In the genomic region with DNA sequence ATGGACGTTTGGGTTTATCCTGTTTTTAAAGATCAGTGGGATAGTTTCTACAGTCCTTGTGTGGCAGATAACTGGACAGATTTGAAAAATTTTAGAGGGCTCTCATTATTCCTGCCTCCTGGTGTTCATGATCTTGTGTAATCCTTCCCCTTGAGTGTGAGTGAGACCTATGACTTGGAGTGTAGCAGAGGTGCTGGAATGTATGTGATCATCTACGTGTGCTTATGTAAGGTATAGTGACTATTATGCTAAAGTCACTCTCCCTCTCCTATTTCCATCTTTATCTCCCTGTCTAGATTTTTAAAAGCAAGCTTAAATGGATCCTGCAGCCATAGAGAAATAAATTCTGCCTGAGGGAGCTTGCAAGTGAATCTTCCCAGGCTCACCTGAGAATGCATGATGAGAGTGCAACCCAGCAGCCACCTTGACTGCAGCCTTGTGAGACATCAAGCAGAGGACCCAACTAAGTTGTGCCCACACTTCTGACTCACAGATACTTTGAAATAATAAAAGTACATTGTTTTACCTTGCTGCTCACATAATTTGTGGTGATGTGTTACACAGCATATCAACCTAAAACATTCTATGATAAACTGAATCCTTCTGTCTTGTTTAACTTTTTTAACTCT, we compare ENCODE assay signal across 18 cellular contexts. TPM values are rescaled to one million over a fixed set of nuclear protein-coding genes. Genes with fewer than 3 reads are reported as not detected.
DNase-seq lines count a peak whose midpoint lies in the region; ATAC-seq, FAIRE-seq and TF ChIP-seq lines count a peak whose summit lies in the region.
"Had no signal": no experiment of that assay in that cellular context is flagged by ENCODE, and none has a peak within 500 bp of the region (broad histone marks: within the 10 kb centered on the region; RNA-seq: fewer than 3 reads in every experiment).

No MANE protein-coding gene starts in this region.

- intact Hi-C loops in kidney (cut with DNase I) = no loop called here

- H3K27ac ChIP-seq in RWPE2 (ENCODE audit: poor library complexity, severe bottlenecking) (peak overlapping the region; percentile 16), esophagus (ENCODE audit: low read depth in 2 of 2, low read length in 1 of 2) (peak overlapping the region; percentile 42 to 45), kidney (ENCODE audit: low read depth in 2 of 2, low read length in 2 of 2) (peak overlapping the region; percentile 73 to 75)
- H3K27ac ChIP-seq: A549, GM23248, HL-60 had no signal

- H3K36me3 ChIP-seq in RWPE2 (ENCODE audit: low read depth) = no peaks in the 10 kb centered on the region
- no peaks in the 10 kb centered on the region for H3K36me3 ChIP-seq in esophagus (ENCODE audit: control insufficient read depth in 2 of 2, insufficient read depth in 2 of 2, low read length in 1 of 2)
- no peaks in the 10 kb centered on the region for H3K36me3 ChIP-seq in kidney (ENCODE audit: control insufficient read depth in 1 of 2, insufficient read depth in 2 of 2, low read length in 2 of 2)

- H3K27me3 ChIP-seq in RWPE2 (ENCODE audit: insufficient read depth, poor library complexity, severe bottlenecking) = no peaks in the 10 kb centered on the region
- H3K27me3 ChIP-seq in esophagus (ENCODE audit: control insufficient read depth in 1 of 2, insufficient read depth in 2 of 2, low read length in 2 of 2) = no peaks in the 10 kb centered on the region

- H3K9me3 Mint-ChIP-seq in type B pancreatic cell = no peaks in the 10 kb centered on the region
- H3K9me3 Mint-ChIP-seq: CD8-positive, alpha-beta memory T cell had no signal

- peak overlapping the region; percentile 92 for H3K27ac Mint-ChIP-seq in type B pancreatic cell
- H3K27ac Mint-ChIP-seq: CD8-positive, alpha-beta memory T cell had no signal

- TF ChIP-seq CTCF in RWPE2 (IDR thresholded peaks at IDR 0.05; ENCODE audit: poor library complexity, severe bottlenecking) (no peak), kidney (IDR thresholded peaks at IDR 0.05; ENCODE audit: borderline replicate concordance, extremely low read depth, insufficient read depth) (no peak), type B pancreatic cell (conservative IDR thresholded peaks at IDR 0.05) (no peak)

- H3K9ac ChIP-seq in kidney (ENCODE audit: low read length in 2 of 2) = no peak overlapping the region
- H3K9ac ChIP-seq: GM23248 had no signal

- H3K4me3 Mint-ChIP-seq in type B pancreatic cell = no peak overlapping the region
- H3K4me3 Mint-ChIP-seq: CD8-positive, alpha-beta memory T cell had no signal

- H3K4me3 ChIP-seq in RWPE2 (ENCODE audit: severe bottlenecking) (no peak overlapping the region), esophagus (ENCODE audit: low read depth in 1 of 2, low read length in 2 of 2) (no peak overlapping the region), kidney (ENCODE audit: low read length in 2 of 2) (no peak overlapping the region)
- H3K4me3 ChIP-seq: A549, GM23248, K562 had no signal

- 64 to 68% methylated on average over 2 of the region's 2 CpGs for WGBS in esophagus, 2 donors

- H3K36me3 Mint-ChIP-seq in type B pancreatic cell = no peaks in the 10 kb centered on the region
- H3K36me3 Mint-ChIP-seq: CD8-positive, alpha-beta memory T cell had no signal

- peaks cover 5% of the 10 kb centered on the region for H3K27me3 Mint-ChIP-seq in type B pancreatic cell

- no peak for FAIRE-seq in kidney (lab: Jason Lieb, UNC)
- FAIRE-seq: A549, GM18507, H54, K562 had no signal

- H3K9me3 ChIP-seq in RWPE2 (ENCODE audit: severe bottlenecking) (no peaks in the 10 kb centered on the region), esophagus (ENCODE audit: control insufficient read depth in 2 of 2, insufficient read depth in 1 of 2, low read depth in 1 of 2, low read length in 1 of 2) (no peaks in the 10 kb centered on the region), kidney (ENCODE audit: control insufficient read depth in 1 of 2, low read length in 2 of 2) (no peaks in the 10 kb centered on the region)
- H3K9me3 ChIP-seq: A549 had no signal

- DNase-seq in RWPE2 (ENCODE audit: low spot score) (no peak), kidney (no peak), type B pancreatic cell (ENCODE audit: extremely low spot score, unreplicated experiment) (no peak), AG20443 (ENCODE audit: low spot score) (no peak)
- DNase-seq: CD8-positive, alpha-beta memory T cell; GM23248 had no signal

- H3K4me1 ChIP-seq in RWPE2 (ENCODE audit: insufficient read depth, poor library complexity, severe bottlenecking) (peaks cover 12% of the 10 kb centered on the region), esophagus (ENCODE audit: control insufficient read depth in 2 of 2, insufficient read depth in 2 of 2, low read length in 1 of 2) (no peaks in the 10 kb centered on the region), kidney (ENCODE audit: control insufficient read depth in 1 of 2, insufficient read depth in 1 of 2, low read depth in 1 of 2, low read length in 2 of 2) (no peaks in the 10 kb centered on the region)

- no peak for ATAC-seq in RWPE2 (ENCODE audit: low read depth)
- ATAC-seq in GM21717 (IDR thresholded peaks at IDR 0.05; ENCODE audit: unreplicated experiment) = no peak
- no peak for ATAC-seq in HG03439 (IDR thresholded peaks at IDR 0.05; ENCODE audit: unreplicated experiment)
- ATAC-seq in HG02763 (IDR thresholded peaks at IDR 0.05; ENCODE audit: unreplicated experiment) = no peak
- ATAC-seq: A549, HCT116, K562 had no signal

- peaks cover 4% of the 10 kb centered on the region for H3K4me1 Mint-ChIP-seq in type B pancreatic cell (ENCODE audit: unreplicated experiment)
- H3K4me1 Mint-ChIP-seq: CD8-positive, alpha-beta memory T cell had no signal

RNA-seq across cellular contexts. Expression of a gene that starts 3.2 kb away (rescaled TPM):
- polyA plus RNA-seq in esophagus = under 1 TPM; 0.14 to 0.20 TPM
- total RNA-seq in kidney = 6.7 TPM
- polyA plus RNA-seq in kidney (ENCODE audit: insufficient read depth, low read depth, low replicate concordance) = 11.5 TPM
- 0.19 and 2.8 TPM in 2 replicates for total RNA-seq in type B pancreatic cell (ENCODE audit: low replicate concordance)
- total RNA-seq: K562 had no signal
- polyA plus RNA-seq: CD8-positive, alpha-beta memory T cell; K562 had no signal

RNA-seq across cellular contexts. Expression of a gene that starts 3.7 kb away (rescaled TPM):
- polyA plus RNA-seq in esophagus (under 1 TPM; 0.04 TPM), kidney (ENCODE audit: insufficient read depth, low read depth, low replicate concordance) (292 TPM)
- total RNA-seq in kidney (25.7 TPM), type B pancreatic cell (ENCODE audit: low replicate concordance) (0.68 and 3.4 TPM in 2 replicates)
- total RNA-seq: CD8-positive, alpha-beta memory T cell; K562 had no signal
- polyA plus RNA-seq: CD8-positive, alpha-beta memory T cell; K562 had no signal

RNA-seq across cellular contexts. Expression of a gene that starts 37.6 kb away (rescaled TPM):
- polyA plus RNA-seq in esophagus = 10 to 100 TPM; 15.0 to 25.3 TPM
- 142 TPM for total RNA-seq in kidney
- 454 TPM for polyA plus RNA-seq in kidney (ENCODE audit: insufficient read depth, low read depth, low replicate concordance)
- total RNA-seq in type B pancreatic cell (ENCODE audit: low replicate concordance) = 43.5 and 252 TPM in 2 replicates

RNA-seq across cellular contexts. Expression of a gene that starts 45.1 kb away (rescaled TPM):
- 1 to 10 TPM; 4.6 to 7.3 TPM for polyA plus RNA-seq in esophagus
- 20.0 TPM for total RNA-seq in kidney
- 0.43 TPM for polyA plus RNA-seq in kidney (ENCODE audit: insufficient read depth, low read depth, low replicate concordance)
- 1.8 and 16.2 TPM in 2 replicates for total RNA-seq in type B pancreatic cell (ENCODE audit: low replicate concordance)
- total RNA-seq: GM23248 had no signal
- polyA plus RNA-seq: A549; AG04450; BJ; CD8-positive, alpha-beta memory T cell; GM23248; K562 had no signal

Comparison
In these comparisons a context has a peak if more than half of its experiments do, and no peak if none do; other contexts are left out.
1. H3K27ac ChIP-seq: peak in every context shown above with its lines; median percentile 74 in kidney; 44 in esophagus; 16 in RWPE2.